Comparison of ENCODE assay signal across 29 cellular contexts in genomic region chr6:143741480-143741879, GRCh38.
A peak's percentile ranks its signal among the peaks of the same experiment; 100 is the strongest.
DNase-seq lines count a peak whose midpoint lies in the region; ATAC-seq and TF ChIP-seq lines count a peak whose summit lies in the region.
"Had no signal": no experiment of that assay in that cellular context is flagged by ENCODE, and none has a peak within 500 bp of the region (broad histone marks: within the 10 kb centered on the region; RNA-seq: fewer than 3 reads in every experiment).

No MANE protein-coding gene starts in this region.

- H3K9me3 ChIP-seq in Panc1 (ENCODE audit: control insufficient read depth, insufficient read depth, low read depth, low read length) (no peaks in the 10 kb centered on the region), lower lobe of right lung (no peaks in the 10 kb centered on the region)
- H3K9me3 ChIP-seq: colonic mucosa, heart right ventricle, right atrium auricular region, upper lobe of right lung had no signal

- DNase-seq in Ammon's horn (ENCODE audit: low spot score) (peak; percentile 21), Kasumi-1 (lab: John Stamatoyannopoulos, UW) (peak; percentile 75 to 77), Panc1 (ENCODE audit: low read depth, low spot score) (no peak), lower lobe of right lung (no peak), NK-92 (lab: John Stamatoyannopoulos, UW; ENCODE audit: unreplicated experiment) (no peak)
- no peak for DNase-seq in activated T-cell treated with anti-CD3 and anti-CD28 coated beads, Interleukin-2, amount 50 U/mL, for 24 hours
- DNase-seq: activated B cell treated with CpG ODN at 0.5 μM for 24 hours; activated CD4-positive, alpha-beta T cell treated with anti-CD3 and anti-CD28 coated beads, Interleukin-2, amount 50 U/mL, for 4 hours; activated naive CD4-positive, alpha-beta T cell treated with anti-CD3 and anti-CD28 coated beads, Interleukin-2, amount 10 ng/mL, durations not matched to agents 7 days and 5 days; amniotic stem cell; C1 segment of cervical spinal cord; colonic mucosa; DMS79 treated with DMSO at 0.1 percent for 48 hours; effector memory CD4-positive, alpha-beta T cell; foreskin fibroblast; heart right ventricle; kidney glomerular epithelial cell; NCI-H1105; NCI-H2029; NCI-H526; stimulated activated CD4-positive, alpha-beta T cell treated with anti-CD3 and anti-CD28 coated beads, Interleukin-2, amount 100 ng/mL, for 48 hours; upper lobe of right lung had no signal

- in situ Hi-C loops in Panc1 (cut with HindIII; ENCODE audit: low pct_unique_long_range_greater_than_20kb, low sequenced_read_pairs): no loop called here

- TF ChIP-seq CTCF in Panc1 (IDR thresholded peaks at IDR 0.05): no peak
- no peak for TF ChIP-seq CTCF in lower lobe of right lung (IDR thresholded peaks at IDR 0.05)

- no peaks in the 10 kb centered on the region for H3K4me1 Mint-ChIP-seq in stimulated activated memory B cell treated with anti-CD40 and anti-IgM and Interleukin-4, amounts not matched to agents 10 μg/mL and 1 μg/mL and 100 μg/mL, for 72 hours
- peaks cover 11% of the 10 kb centered on the region for H3K4me1 Mint-ChIP-seq in activated T-cell treated with anti-CD3 and anti-CD28 coated beads, Interleukin-2, amount 50 U/mL, for 24 hours (ENCODE audit: low read depth)
- H3K4me1 Mint-ChIP-seq: activated B cell treated with CpG ODN at 0.5 μM for 24 hours had no signal

- POLR2A ChIA-PET in Panc1 (lab: Charles Lee): no interaction called here

- BruUV-seq in Panc1 (replicated peaks; lab: Mats Ljungman, UMichigan): no TSS peak

- H3K27me3 ChIP-seq in Panc1 (ENCODE audit: control insufficient read depth, insufficient read depth, low read length) (no peaks in the 10 kb centered on the region), lower lobe of right lung (ENCODE audit: low read depth) (no peaks in the 10 kb centered on the region)
- H3K27me3 ChIP-seq: colonic mucosa, heart right ventricle, right atrium auricular region, upper lobe of right lung had no signal

- intact Hi-C loops in Panc1 (cut with micrococcal nuclease; ENCODE audit: unreplicated experiment) (loop anchor here (10.0 kb wide), 1 partner anchor 167 kb away; no protein-coding TSS in a partner anchor), lower lobe of right lung (cut with DNase I) (no loop called here)

- H3K4me1 ChIP-seq in Panc1 (ENCODE audit: control insufficient read depth, insufficient read depth, low read length) (peaks cover 48% of the 10 kb centered on the region), lower lobe of right lung (peaks cover 51% of the 10 kb centered on the region)

- no peaks in the 10 kb centered on the region for H3K27me3 Mint-ChIP-seq in stimulated activated memory B cell treated with anti-CD40 and anti-IgM and Interleukin-4, amounts not matched to agents 10 μg/mL and 1 μg/mL and 100 μg/mL, for 72 hours
- no peaks in the 10 kb centered on the region for H3K27me3 Mint-ChIP-seq in activated T-cell treated with anti-CD3 and anti-CD28 coated beads, Interleukin-2, amount 50 U/mL, for 24 hours
- H3K27me3 Mint-ChIP-seq: activated B cell treated with CpG ODN at 0.5 μM for 24 hours; activated naive CD4-positive, alpha-beta T cell treated with anti-CD3 and anti-CD28 coated beads, Interleukin-2, amount 10 ng/mL, durations not matched to agents 7 days and 5 days had no signal

- no peaks in the 10 kb centered on the region for H3K9me3 Mint-ChIP-seq in stimulated activated memory B cell treated with anti-CD40 and anti-IgM and Interleukin-4, amounts not matched to agents 10 μg/mL and 1 μg/mL and 100 μg/mL, for 72 hours
- no peaks in the 10 kb centered on the region for H3K9me3 Mint-ChIP-seq in activated T-cell treated with anti-CD3 and anti-CD28 coated beads, Interleukin-2, amount 50 U/mL, for 24 hours
- H3K9me3 Mint-ChIP-seq: activated B cell treated with CpG ODN at 0.5 μM for 24 hours had no signal

- H3K27ac Mint-ChIP-seq in stimulated activated memory B cell treated with anti-CD40 and anti-IgM and Interleukin-4, amounts not matched to agents 10 μg/mL and 1 μg/mL and 100 μg/mL, for 72 hours: no peak overlapping the region
- H3K27ac Mint-ChIP-seq in activated T-cell treated with anti-CD3 and anti-CD28 coated beads, Interleukin-2, amount 50 U/mL, for 24 hours: no peak overlapping the region
- H3K27ac Mint-ChIP-seq: activated B cell treated with CpG ODN at 0.5 μM for 24 hours; activated naive CD4-positive, alpha-beta T cell treated with anti-CD3 and anti-CD28 coated beads, Interleukin-2, amount 10 ng/mL, durations not matched to agents 7 days and 5 days; activated T-helper 1 cell treated with anti-CD3 and anti-CD28 coated beads, Interleukin-12 subunit alpha, Interleukin-12 subunit beta, Interleukin-2, Interleukin-4 antibody, amounts not matched to agents 30 ng/mL and 10 ng/mL and 1 ng/mL, durations not matched to agents 14 hours and 24 hours and 36 hours had no signal

- H3K4me3 ChIP-seq in Panc1 (ENCODE audit: low read depth in 2 of 2, low read length in 2 of 2) (no peak overlapping the region), lower lobe of right lung (no peak overlapping the region)
- H3K4me3 ChIP-seq: colonic mucosa, heart right ventricle, right atrium auricular region, upper lobe of right lung had no signal

- peak overlapping the region; percentile 12; the same call in 1 of the 2 replicates for H3K27ac ChIP-seq in Panc1 (ENCODE audit: low read length)
- H3K27ac ChIP-seq in lower lobe of right lung: peak overlapping the region; percentile 71
- H3K27ac ChIP-seq: colonic mucosa, parathyroid adenoma, upper lobe of right lung had no signal

- ATAC-seq in Panc1 (no peak), lower lobe of right lung (no peak), GM18873 (IDR thresholded peaks at IDR 0.05; ENCODE audit: low FRiP score, unreplicated experiment) (no peak)
- ATAC-seq in stimulated activated memory B cell treated with anti-CD40 and anti-IgM and Interleukin-4, amounts not matched to agents 10 μg/mL and 1 μg/mL and 100 μg/mL, for 72 hours: no peak
- ATAC-seq: HCT116, heart right ventricle, SK-N-SH treated with all-trans-retinoic acid at 6 μM for 48 hours, upper lobe of right lung had no signal

- no peak overlapping the region for H3K4me3 Mint-ChIP-seq in stimulated activated memory B cell treated with anti-CD40 and anti-IgM and Interleukin-4, amounts not matched to agents 10 μg/mL and 1 μg/mL and 100 μg/mL, for 72 hours
- no peak overlapping the region for H3K4me3 Mint-ChIP-seq in activated T-cell treated with anti-CD3 and anti-CD28 coated beads, Interleukin-2, amount 50 U/mL, for 24 hours
- H3K4me3 Mint-ChIP-seq: activated B cell treated with CpG ODN at 0.5 μM for 24 hours; activated naive CD4-positive, alpha-beta T cell treated with anti-CD3 and anti-CD28 coated beads, Interleukin-2, amount 10 ng/mL, durations not matched to agents 7 days and 5 days; activated T-helper 1 cell treated with anti-CD3 and anti-CD28 coated beads, Interleukin-12 subunit alpha, Interleukin-12 subunit beta, Interleukin-2, Interleukin-4 antibody, amounts not matched to agents 30 ng/mL and 10 ng/mL and 1 ng/mL, durations not matched to agents 14 hours and 24 hours and 36 hours had no signal

- H3K36me3 ChIP-seq in Panc1 (ENCODE audit: control insufficient read depth, insufficient read depth, low read length) (no peaks in the 10 kb centered on the region), lower lobe of right lung (no peaks in the 10 kb centered on the region)
- H3K36me3 ChIP-seq: colonic mucosa, heart right ventricle, right atrium auricular region, upper lobe of right lung had no signal

- H3K36me3 Mint-ChIP-seq in stimulated activated memory B cell treated with anti-CD40 and anti-IgM and Interleukin-4, amounts not matched to agents 10 μg/mL and 1 μg/mL and 100 μg/mL, for 72 hours: no peaks in the 10 kb centered on the region
- peaks cover 3% of the 10 kb centered on the region for H3K36me3 Mint-ChIP-seq in activated T-cell treated with anti-CD3 and anti-CD28 coated beads, Interleukin-2, amount 50 U/mL, for 24 hours (ENCODE audit: low read depth)

- CTCF ChIA-PET in Panc1 (lab: Charles Lee): no interaction called here

Comparison
In these comparisons a context has a peak if more than half of its experiments do, and no peak if none do; other contexts are left out.
1. DNase-seq: peak in Ammon's horn (single experiment) and Kasumi-1 (2 of 2); none in Panc1 (single experiment), lower lobe of right lung (single experiment), NK-92 (single experiment) and activated T-cell treated with anti-CD3 and anti-CD28 coated beads, Interleukin-2, amount 50 U/mL, for 24 hours (single experiment).